13 cellular contexts compared by ENCODE assay signal in the genomic region with DNA sequence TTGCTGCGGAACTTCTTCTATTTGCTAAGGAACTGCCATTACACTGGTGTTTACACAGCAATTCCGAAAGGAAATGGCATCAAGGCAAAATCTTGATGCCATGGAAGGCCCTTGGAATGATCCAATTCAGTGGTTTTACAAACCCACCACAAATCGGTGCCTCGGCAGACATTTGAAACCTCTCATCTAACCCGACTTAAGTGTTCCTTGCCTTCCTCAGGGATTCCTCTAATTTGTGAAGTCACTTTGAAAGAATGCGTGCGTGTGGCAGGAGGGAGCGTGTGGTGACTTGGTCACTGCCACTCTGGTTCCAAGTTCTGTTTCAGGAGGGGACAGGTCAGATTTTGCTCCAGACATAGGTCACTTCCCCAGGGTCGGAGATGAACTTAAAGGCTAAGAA. TPM values are rescaled to one million over a fixed set of nuclear protein-coding genes. Genes with fewer than 3 reads are reported as not detected.
DNase-seq lines count a peak whose midpoint lies in the region; FAIRE-seq and TF ChIP-seq lines count a peak whose summit lies in the region.
"Had no signal": no experiment of that assay in that cellular context is flagged by ENCODE, and none has a peak within 500 bp of the region (broad histone marks: within the 10 kb centered on the region; RNA-seq: fewer than 3 reads in every experiment).

No MANE protein-coding gene starts in this region.

- no peak for FAIRE-seq in bronchial epithelial cell (lab: Jason Lieb, UNC)

- 82 to 88% methylated on average over 8 to 9 of the region's 9 CpGs for WGBS in mesodermal cell (ENCODE audit: insufficient coverage in 2 of 2), 2 experiments

- H3K36me3 ChIP-seq in bronchial epithelial cell (ENCODE audit: control insufficient read depth, insufficient read depth, low read length) (peaks cover 31% of the 10 kb centered on the region), mesodermal cell (ENCODE audit: control insufficient read depth, insufficient read depth, low read length) (peaks cover 58% of the 10 kb centered on the region), SJCRH30 (peaks cover 54% of the 10 kb centered on the region)

- H3K9me3 ChIP-seq in mesodermal cell (ENCODE audit: control insufficient read depth, low read length) (no peaks in the 10 kb centered on the region), SJCRH30 (replicated peaks) (no peaks in the 10 kb centered on the region)

- H3K4me1 ChIP-seq in mesodermal cell (ENCODE audit: control insufficient read depth, insufficient read depth, low read length, poor library complexity, severe bottlenecking) (peaks cover 6% of the 10 kb centered on the region), SJCRH30 (peaks cover 13% of the 10 kb centered on the region)

- H3K4me3 ChIP-seq in AG10803 (ENCODE audit: low read length) (no peak overlapping the region), bronchial epithelial cell (ENCODE audit: low read depth, low read length) (no peak overlapping the region), mesodermal cell (ENCODE audit: extremely low read depth, insufficient read depth, low read length, poor library complexity, severe bottlenecking) (no peak overlapping the region), SJCRH30 (no peak overlapping the region)

- no peaks in the 10 kb centered on the region for H3K27me3 ChIP-seq in bronchial epithelial cell (ENCODE audit: control insufficient read depth, insufficient read depth, low read length)
- no peaks in the 10 kb centered on the region for H3K27me3 ChIP-seq in SJCRH30

- peak overlapping the region; percentile 67 for H3K27ac ChIP-seq in mesodermal cell (ENCODE audit: low read depth, low read length, severe bottlenecking)
- no peak overlapping the region for H3K27ac ChIP-seq in SJCRH30

- TF ChIP-seq CTCF in AG10803 (conservative IDR thresholded peaks at IDR 0.05; ENCODE audit: low read length): no peak
- TF ChIP-seq CTCF in bronchial epithelial cell (IDR thresholded peaks at IDR 0.05; ENCODE audit: insufficient read depth, low read length, severe bottlenecking): no peak

- DNase-seq in AG10803 (ENCODE audit: low read depth) (peak; percentile 59), LHCN-M2 (ENCODE audit: low read depth) (peak; percentile 86), bronchial epithelial cell (ENCODE audit: low read depth) (peak; percentile 41), cerebellar cortex (ENCODE audit: low spot score) (no peak), activated gamma-delta T cell (lab: John Stamatoyannopoulos, UW) (no peak), SJCRH30 (no peak), DMS53 (lab: John Stamatoyannopoulos, UW) (no peak)
- DNase-seq: activated CD4-positive, alpha-beta T cell treated with anti-CD3 and anti-CD28 coated beads for 1 hour; activated naive CD8-positive, alpha-beta T cell treated with anti-CD3 and anti-CD28 coated beads, Interleukin-2, amount 10 ng/mL, durations not matched to agents 7 days and 5 days; CD4-positive, CD25-positive, alpha-beta regulatory T cell; effector memory CD8-positive, alpha-beta T cell; NCI-H2029 had no signal

RNA-seq across cellular contexts. Expression of gene NOP14, which starts 4.8 kb away (rescaled TPM):
- total RNA-seq in LHCN-M2 (2014; rRNA removed) (23.3 and 33.1 TPM in 2 replicates), bronchial epithelial cell (20.9 and 31.1 TPM in 2 replicates)
- polyA plus RNA-seq in LHCN-M2 (2012): 24.8 TPM
- 21.0 TPM for polyA plus RNA-seq in mesodermal cell (2013, experiment 1 of 2)
- polyA plus RNA-seq in mesodermal cell (2013, experiment 2 of 2): 20.6 TPM
- total RNA-seq in SJCRH30 (2014; rRNA removed; shearing (Covaris generic)): 36.6 and 39.5 TPM in 2 replicates

RNA-seq across cellular contexts. Expression of gene GRK4, which starts 4.9 kb away (rescaled TPM):
- 4.7 and 6.7 TPM in 2 replicates for total RNA-seq in LHCN-M2 (2014; rRNA removed)
- polyA plus RNA-seq in LHCN-M2 (2012): 4.6 TPM
- 1.4 and 3.7 TPM in 2 replicates for total RNA-seq in bronchial epithelial cell
- 4.3 TPM for polyA plus RNA-seq in mesodermal cell (2013, experiment 1 of 2)
- 4.2 TPM for polyA plus RNA-seq in mesodermal cell (2013, experiment 2 of 2)
- total RNA-seq in SJCRH30 (2014; rRNA removed; shearing (Covaris generic)): 3.8 and 5.9 TPM in 2 replicates

Comparison
In these comparisons a context has a peak if more than half of its experiments do, and no peak if none do; other contexts are left out.
1. DNase-seq: peak in AG10803 (single experiment), LHCN-M2 (single experiment) and bronchial epithelial cell (single experiment); none in cerebellar cortex (single experiment), activated gamma-delta T cell (single experiment), SJCRH30 (0 of 2) and DMS53 (single experiment).